10 cellular contexts compared by ENCODE assay signal in genomic region chr15:74642724-74643367, GRCh38. TPM values are rescaled to one million over a fixed set of nuclear protein-coding genes. Genes with fewer than 3 reads are reported as not detected.
A peak's percentile ranks its signal among the peaks of the same experiment; 100 is the strongest.
DNase-seq lines count a peak whose midpoint lies in the region; ATAC-seq lines count a peak whose summit lies in the region.
"Had no signal": no experiment of that assay in that cellular context is flagged by ENCODE, and none has a peak within 500 bp of the region (broad histone marks: within the 10 kb centered on the region; RNA-seq: fewer than 3 reads in every experiment).

No MANE protein-coding gene starts in this region.

- peak; percentile 18 for DNase-seq in NCI-H1436 (lab: John Stamatoyannopoulos, UW)
- DNase-seq in NCI-H1436 treated with DMSO at 0.1 percent for 48 hours (lab: John Stamatoyannopoulos, UW): no peak
- peak; percentile 71 for DNase-seq in iPS-NIHi7 (ENCODE audit: extremely low spot score)
- DNase-seq in NCI-H82 (lab: John Stamatoyannopoulos, UW): no peak
- DNase-seq in stimulated activated CD4-positive, alpha-beta T cell treated with anti-CD3 and anti-CD28 coated beads, Interleukin-2, amount 100 ng/mL, for 24 hours: no peak
- DNase-seq: WERI-Rb-1 had no signal

- H3K27ac ChIP-seq in angular gyrus (ENCODE audit: low read depth, low read length) (peak overlapping the region; percentile 30), temporal lobe (ENCODE audit: low read depth, low read length) (peak overlapping the region; percentile 1)
- H3K27ac ChIP-seq: WERI-Rb-1 had no signal

- ATAC-seq in GM19035 (IDR thresholded peaks at IDR 0.05; ENCODE audit: unreplicated experiment): no peak
- ATAC-seq: A549 had no signal

RNA-seq across cellular contexts. Expression of gene CLK3, which starts 27.2 kb away (rescaled TPM):
- total RNA-seq in temporal lobe: 20.4 TPM

RNA-seq across cellular contexts. Expression of gene EDC3, which starts 53.0 kb away (rescaled TPM):
- 17.9 TPM for total RNA-seq in temporal lobe

Comparison
In these comparisons a context has a peak if more than half of its experiments do, and no peak if none do; other contexts are left out.
1. DNase-seq: peak in NCI-H1436 (single experiment) and iPS-NIHi7 (single experiment); none in NCI-H1436 treated with DMSO at 0.1 percent for 48 hours (single experiment), NCI-H82 (single experiment) and stimulated activated CD4-positive, alpha-beta T cell treated with anti-CD3 and anti-CD28 coated beads, Interleukin-2, amount 100 ng/mL, for 24 hours (0 of 2).